16 cellular contexts compared by ENCODE assay signal in genomic region chr1:26012862-26013261, GRCh38. TPM values are rescaled to one million over a fixed set of nuclear protein-coding genes. Genes with fewer than 3 reads are reported as not detected.
"Had no signal": no experiment of that assay in that cellular context is flagged by ENCODE, and none has a peak within 500 bp of the region (broad histone marks: within the 10 kb centered on the region; RNA-seq: fewer than 3 reads in every experiment).

No MANE protein-coding gene starts in this region.

- H3K27me3 ChIP-seq: gastrocnemius medialis, heart right ventricle, right atrium auricular region, uterus had no signal

- H3K9me3 ChIP-seq: gastrocnemius medialis, heart right ventricle, right atrium auricular region, tibial artery, uterus had no signal

- H3K27ac ChIP-seq: coronary artery, epithelial cell of prostate, gastrocnemius medialis, heart right ventricle, right atrium auricular region, tibial artery, uterus had no signal

- ATAC-seq: gastrocnemius medialis; heart right ventricle; stimulated activated effector memory CD8-positive, alpha-beta T cell treated with anti-CD3 and anti-CD28 coated beads, Interleukin-12 subunit alpha, Interleukin-12 subunit beta, amount 100 ng/mL, for 72 hours had no signal

- DNase-seq: activated CD4-positive, alpha-beta T cell treated with anti-CD3 and anti-CD28 coated beads, Interleukin-2, amount 50 U/mL, for 4 hours; activated CD4-positive, CD25-positive, alpha-beta regulatory T cell treated with anti-CD3 and anti-CD28 coated beads, Interleukin-2, amount 50 U/mL, for 72 hours; activated T-cell treated with anti-CD3 and anti-CD28 coated beads, Interleukin-2, amount 50 U/mL, for 1 hour; central memory CD4-positive, alpha-beta T cell; effector memory CD4-positive, alpha-beta T cell; gastrocnemius medialis; heart right ventricle; kidney; small intestine; tibial artery; uterus had no signal

- H3K36me3 ChIP-seq: gastrocnemius medialis, right atrium auricular region, tibial artery, uterus had no signal

- H3K4me3 ChIP-seq: coronary artery, gastrocnemius medialis, heart right ventricle, right atrium auricular region, tibial artery, uterus had no signal

- H3K4me1 ChIP-seq: uterus had no signal

RNA-seq across cellular contexts. Expression of gene SLC30A2, which starts 33.1 kb away (rescaled TPM):
- total RNA-seq: posterior vena cava had no signal
